ENCODE assay signal across 9 cellular contexts in genomic region chr17:49494937-49495841, GRCh38. TPM values are rescaled to one million over a fixed set of nuclear protein-coding genes. Genes with fewer than 3 reads are reported as not detected.
A peak's percentile ranks its signal among the peaks of the same experiment; 100 is the strongest.
DNase-seq lines count a peak whose midpoint lies in the region; ATAC-seq and TF ChIP-seq lines count a peak whose summit lies in the region.
"Had no signal": no experiment of that assay in that cellular context is flagged by ENCODE, and none has a peak within 500 bp of the region (broad histone marks: within the 10 kb centered on the region; RNA-seq: fewer than 3 reads in every experiment).

Gene NGFR, plus strand, starts transcription at chr17:49495293. Its CDS starts 125 bp downstream, at chr17:49495418.

- no peak for TF ChIP-seq CTCF in GM06990 (IDR thresholded peaks at IDR 0.05; ENCODE audit: insufficient read depth, low read length, poor library complexity, severe bottlenecking)
- TF ChIP-seq CTCF in adrenal gland (IDR thresholded peaks at IDR 0.05) = no peak
- TF ChIP-seq CTCF in retinal pigment epithelial cell (conservative IDR thresholded peaks at IDR 0.05; ENCODE audit: low read depth, low read length) = no peak

- H3K4me1 ChIP-seq in HUES48 (ENCODE audit: control insufficient read depth, insufficient read depth, low read length) (peaks cover 17% of the 10 kb centered on the region), adrenal gland (replicated peaks in 1 of 2) (peaks cover 13 to 25% of the 10 kb centered on the region in 2 donors)

- peak; percentile 63 for DNase-seq in GM06990 (ENCODE audit: extremely low read depth, insufficient read length)
- peak; percentile 49 for DNase-seq in SK-N-DZ (ENCODE audit: low spot score)
- no peak for DNase-seq in adrenal gland
- peak in 38 of 51 donors; percentile 6 to 80 (median 37) for DNase-seq in hypothalamus (lab: John Stamatoyannopoulos, UW)
- DNase-seq in retinal pigment epithelial cell (ENCODE audit: low read depth) = no peak

- ATAC-seq in HG03045 (IDR thresholded peaks at IDR 0.05; ENCODE audit: unreplicated experiment) (no peak), GM19395 (IDR thresholded peaks at IDR 0.05; ENCODE audit: unreplicated experiment) (no peak)

- H3K27ac ChIP-seq in HUES48 (ENCODE audit: low read depth, low read length) = no peak within 1 kb of the TSS
- peak within 1 kb of the TSS in 1 of 5 donors; percentile 44 for H3K27ac ChIP-seq in adrenal gland
- H3K27ac ChIP-seq: epithelial cell of prostate had no signal

- intact Hi-C loops in adrenal gland (cut with DNase I) = loop anchor here in 1 of 2 donors (10.0 kb wide), 1 partner anchor 60 kb away; no protein-coding TSS in a partner anchor

- H3K9me3 ChIP-seq in HUES48 (ENCODE audit: control insufficient read depth, insufficient read depth, low read length) = no peaks in the 10 kb centered on the region
- H3K9me3 ChIP-seq in adrenal gland (replicated peaks in 1 of 3) = no peaks in the 10 kb centered on the region

- H3K9ac ChIP-seq in HUES48 (ENCODE audit: low read depth, low read length) = no peak within 1 kb of the TSS

- WGBS in adrenal gland, 4 donors = 0 to 2% (median 1%) methylated on average over 12 to 81 of the region's 81 CpGs

- peaks cover 2% of the 10 kb centered on the region for H3K27me3 ChIP-seq in GM06990 (replicated peaks; ENCODE audit: control insufficient read depth, insufficient read depth, low read length)
- peaks cover 56% of the 10 kb centered on the region for H3K27me3 ChIP-seq in HUES48 (ENCODE audit: control insufficient read depth, insufficient read depth, low read length)
- peaks cover 53% of the 10 kb centered on the region for H3K27me3 ChIP-seq in adrenal gland

- H3K4me3 ChIP-seq in GM06990 (replicated peaks; ENCODE audit: low read depth, low read length) (peak within 1 kb of the TSS; percentile 61), HUES48 (ENCODE audit: low read depth, low read length) (peak within 1 kb of the TSS; percentile 66), adrenal gland (peak within 1 kb of the TSS in 1 of 4 donors; percentile 50), retinal pigment epithelial cell (ENCODE audit: low read length) (peak within 1 kb of the TSS; percentile 17)

- H3K36me3 ChIP-seq in GM06990 (ENCODE audit: control insufficient read depth, insufficient read depth, low read length) (no peaks in the 10 kb centered on the region), HUES48 (ENCODE audit: control insufficient read depth, insufficient read depth, low read length) (no peaks in the 10 kb centered on the region), adrenal gland (replicated peaks in 1 of 2) (no peaks in the 10 kb centered on the region)

- peak; percentile 19 to 39 for TF ChIP-seq POLR2A in adrenal gland (IDR thresholded peaks at IDR 0.05)

RNA-seq across cellular contexts. Expression of gene NGFR, which starts in this region (rescaled TPM):
- 1.9 and 2.2 TPM in 2 replicates for polyA plus RNA-seq in SK-N-DZ (2014; cell fraction: cytosol; rRNA removed)
- polyA plus RNA-seq in SK-N-DZ (2014; cell fraction: nucleus; rRNA removed) = 1.4 TPM in 2 replicates
- total RNA-seq in adrenal gland = 10 to 100 TPM; 15.8 to 77.8 (median 29.5) TPM
- 10 to 100 TPM; 14.0 to 25.5 (median 21.8) TPM for polyA plus RNA-seq in adrenal gland

Comparison
In these comparisons a context has a peak if more than half of its experiments do, and no peak if none do; other contexts are left out.
1. DNase-seq: peak in GM06990 (single experiment), SK-N-DZ (single experiment) and hypothalamus (38 of 51); none in adrenal gland (0 of 7) and retinal pigment epithelial cell (single experiment).